ENCODE assay signal across 8 cellular contexts in genomic region chr7:25894002-25894901, GRCh38.
DNase-seq lines count a peak whose midpoint lies in the region; ATAC-seq and TF ChIP-seq lines count a peak whose summit lies in the region.

No MANE protein-coding gene starts in this region.

- no peaks in the 10 kb centered on the region for H3K36me3 Mint-ChIP-seq in progenitor cell of endocrine pancreas (ENCODE audit: insufficient read depth)

- peak; percentile 36 for DNase-seq in COLO668 (lab: John Stamatoyannopoulos, UW; ENCODE audit: unreplicated experiment)
- peak; percentile 73 for DNase-seq in OCI-LY7 (ENCODE audit: low spot score)
- DNase-seq in body of pancreas, result peak; percentile 71 to 83 (median 75)
- DNase-seq in progenitor cell of endocrine pancreas (ENCODE audit: low spot score, unreplicated experiment), result no peak
- DNase-seq in GDM1 (lab: John Stamatoyannopoulos, UW), result no peak
- DNase-seq in NOMO-1 treated with dmso at 0.1 percent for 144 hours (lab: John Stamatoyannopoulos, UW; ENCODE audit: unreplicated experiment), result no peak

- peak overlapping the region; percentile 73 for H3K4me2 ChIP-seq in OCI-LY7 (ENCODE audit: low read length)

- H3K27ac Mint-ChIP-seq in progenitor cell of endocrine pancreas, result no peak overlapping the region

- CTCF ChIA-PET in OCI-LY7 (lab: Charles Lee; ENCODE audit: unreplicated experiment), result interaction anchor here (0.5 to 1.7 kb wide), 4 partner anchors 73 to 1267 kb away, joined by 3 to 5 read pairs (median 4); no protein-coding TSS in a partner anchor

- TF ChIP-seq POLR2A in body of pancreas (IDR thresholded peaks at IDR 0.05), result peak in 1 of 3 donors; percentile 33

- no peaks in the 10 kb centered on the region for H3K27me3 ChIP-seq in body of pancreas

- H3K79me2 ChIP-seq in OCI-LY7 (ENCODE audit: insufficient read depth, low read depth, low read length), result no peaks in the 10 kb centered on the region

- H3K4me1 ChIP-seq in OCI-LY7 (ENCODE audit: insufficient read depth, low read length, poor library complexity, severe bottlenecking) (peaks cover 44% of the 10 kb centered on the region), body of pancreas (peaks cover 42% of the 10 kb centered on the region)

- H3K9me2 ChIP-seq in OCI-LY7 (ENCODE audit: insufficient read depth, low read length), result no peaks in the 10 kb centered on the region

- intact Hi-C loops in OCI-LY7 (cut with micrococcal nuclease; ENCODE audit: unreplicated experiment), result loop anchor here (2.0 to 10.0 kb wide), 5 partner anchors 57 to 1261 kb away; partner anchors contain the start of genes HOXA3 and HOXA7
- intact Hi-C loops in body of pancreas (cut with DNase I), result loop anchor here (5.0 kb wide), 2 partner anchors 163 to 473 kb away; no protein-coding TSS in a partner anchor

- POLR2A ChIA-PET in OCI-LY7 (lab: Charles Lee), result interaction anchor here (0.8 to 2.2 kb wide), 8 partner anchors 13 to 504 kb away, joined by 3 to 6 read pairs (median 3); no protein-coding TSS in a partner anchor

- H3K27ac ChIP-seq in OCI-LY7 (ENCODE audit: low read depth, low read length, poor library complexity, severe bottlenecking) (peak overlapping the region; percentile 19), body of pancreas (peak overlapping the region; percentile 29 to 60 (median 40))

- H3K4me3 Mint-ChIP-seq in progenitor cell of endocrine pancreas (ENCODE audit: low read depth), result peak overlapping the region; percentile 26

- peaks cover 15% of the 10 kb centered on the region for H3K4me1 Mint-ChIP-seq in progenitor cell of endocrine pancreas (ENCODE audit: low read depth)

- H4K20me1 ChIP-seq in OCI-LY7 (ENCODE audit: insufficient read depth, low read length), result no peaks in the 10 kb centered on the region

- BruUV-seq in OCI-LY7 (replicated peaks; lab: Mats Ljungman, UMichigan), result no TSS peak

- H2AFZ ChIP-seq in OCI-LY7 (ENCODE audit: low read length), result peak overlapping the region; percentile 94

- WGBS in body of pancreas, 2 donors, result 51 to 73% methylated on average over 6 to 7 of the region's 7 CpGs

- H3K27me3 Mint-ChIP-seq in progenitor cell of endocrine pancreas, result peaks cover 11% of the 10 kb centered on the region

- ATAC-seq in GM18867 (IDR thresholded peaks at IDR 0.05; ENCODE audit: unreplicated experiment) (peak; percentile 83), HG03039 (IDR thresholded peaks at IDR 0.05; ENCODE audit: unreplicated experiment) (peak; percentile 52), body of pancreas (peak; percentile 80)

- H3K9me3 ChIP-seq in OCI-LY7 (ENCODE audit: low read length), result no peaks in the 10 kb centered on the region
- no peaks in the 10 kb centered on the region for H3K9me3 ChIP-seq in body of pancreas

- no peaks in the 10 kb centered on the region for H3K36me3 ChIP-seq in OCI-LY7 (ENCODE audit: insufficient read depth, low read length)
- no peaks in the 10 kb centered on the region for H3K36me3 ChIP-seq in body of pancreas (replicated peaks in 1 of 2; ENCODE audit: insufficient read depth in 1 of 2, low read depth in 2 of 2)

- TF ChIP-seq CTCF in OCI-LY7 (conservative IDR thresholded peaks at IDR 0.05; ENCODE audit: low read length) (no peak), body of pancreas (IDR thresholded peaks at IDR 0.05) (peak in 1 of 7 experiments; percentile 6), progenitor cell of endocrine pancreas (IDR thresholded peaks at IDR 0.05; ENCODE audit: unreplicated experiment) (no peak)

- H3K4me3 ChIP-seq in OCI-LY7 (ENCODE audit: low read depth, low read length, poor library complexity, severe bottlenecking) (no peak overlapping the region), body of pancreas (no peak overlapping the region)

- H3K9me3 Mint-ChIP-seq in progenitor cell of endocrine pancreas (ENCODE audit: low read depth), result no peaks in the 10 kb centered on the region

Comparison
In these comparisons a context has a peak if more than half of its experiments do, and no peak if none do; other contexts are left out.
1. DNase-seq: peak in COLO668 (single experiment), OCI-LY7 (single experiment) and body of pancreas (4 of 4); none in progenitor cell of endocrine pancreas (single experiment), GDM1 (single experiment) and NOMO-1 treated with dmso at 0.1 percent for 144 hours (single experiment).
2. Peak in every context shown above with its lines, with median percentiles within 50 percentile points of each other: ATAC-seq.